ENCODE assay signal across 1 cellular context in the genomic region with DNA sequence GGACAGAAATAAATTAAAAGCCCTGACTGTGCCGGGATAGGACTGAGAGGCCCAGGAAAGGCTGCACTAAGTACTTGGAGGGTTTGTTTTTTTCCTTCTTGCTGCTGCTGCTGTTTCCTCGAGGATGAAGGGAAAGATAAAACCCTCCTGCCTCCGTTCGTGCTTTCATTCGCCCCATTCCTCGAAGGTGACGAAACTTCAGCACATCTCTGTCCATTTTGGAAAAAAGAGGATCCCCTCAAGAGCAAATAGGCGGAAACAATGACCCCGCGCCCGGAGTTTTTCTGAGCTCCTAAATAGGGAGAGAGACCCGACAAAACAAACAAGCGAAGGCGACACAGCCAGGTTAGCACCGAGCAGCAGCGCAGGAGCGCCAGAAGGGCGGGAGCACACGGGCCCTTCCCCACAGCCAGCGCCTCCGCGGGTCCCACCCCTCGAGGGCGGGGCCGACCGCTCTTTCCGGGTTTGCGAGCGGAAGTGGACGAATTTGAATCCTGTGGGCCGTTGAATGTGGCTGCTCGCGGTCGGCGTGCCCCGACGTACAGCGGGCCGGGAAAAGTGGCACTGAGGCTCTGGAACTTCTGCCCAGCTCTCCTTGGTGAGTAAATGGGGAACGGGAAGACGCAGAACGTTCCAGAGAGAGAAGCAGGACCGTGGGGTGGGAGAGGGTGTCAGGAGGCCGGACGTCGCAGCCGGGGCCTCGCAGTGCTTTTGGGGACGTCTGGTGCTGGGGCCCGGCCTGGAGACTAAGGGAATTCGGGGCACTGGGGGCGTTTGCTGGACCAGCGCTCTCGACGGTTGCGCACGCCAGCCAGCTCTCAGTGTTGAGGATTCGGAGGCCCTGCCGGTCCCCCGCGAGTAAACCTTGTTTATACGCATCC.
A peak's percentile ranks its signal among the peaks of the same experiment; 100 is the strongest.
TF ChIP-seq lines count a peak whose summit lies in the region.

Gene G2E3 (plus strand): TSS at position 484 of the 881 bp plus-strand sequence. CDS start 21,922 bp downstream, outside the sequence.

TF ChIP-seq in K562, 482 proteins besides CTCF, POLR2A, EP300 and RAD21 (continued from another document and continues in another):
- no peak for TF ChIP-seq JUN (IDR thresholded peaks at IDR 0.05; ENCODE audit: borderline replicate concordance, low read depth, low read length)
- TF ChIP-seq JUN (CRISPR knock-in tag; IDR thresholded peaks at IDR 0.05; ENCODE audit: borderline replicate concordance), result no peak
- TF ChIP-seq ZBTB7A (IDR thresholded peaks at IDR 0.05; ENCODE audit: borderline replicate concordance, control insufficient read depth, low read depth, low read length), result peak; percentile 49; the same call in 1 of the 2 replicates
- no peak for TF ChIP-seq RBM14 (IDR thresholded peaks at IDR 0.05; ENCODE audit: borderline replicate concordance, insufficient read depth, low read depth, low read length)
- TF ChIP-seq PTRF (tag; IDR thresholded peaks at IDR 0.05), result no peak
- TF ChIP-seq, protein P1, sequence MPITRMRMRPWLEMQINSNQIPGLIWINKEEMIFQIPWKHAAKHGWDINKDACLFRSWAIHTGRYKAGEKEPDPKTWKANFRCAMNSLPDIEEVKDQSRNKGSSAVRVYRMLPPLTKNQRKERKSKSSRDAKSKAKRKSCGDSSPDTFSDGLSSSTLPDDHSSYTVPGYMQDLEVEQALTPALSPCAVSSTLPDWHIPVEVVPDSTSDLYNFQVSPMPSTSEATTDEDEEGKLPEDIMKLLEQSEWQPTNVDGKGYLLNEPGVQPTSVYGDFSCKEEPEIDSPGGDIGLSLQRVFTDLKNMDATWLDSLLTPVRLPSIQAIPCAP (CRISPR knock-in tag; IDR thresholded peaks at IDR 0.05; ENCODE audit: borderline replicate concordance), result no peak
- TF ChIP-seq ZSCAN32 (CRISPR knock-in tag; IDR thresholded peaks at IDR 0.05), result no peak
- 0 out of 2 replicates have a peak, but pooled peaks have one; percentile 60 for TF ChIP-seq ELF2 (CRISPR knock-in tag; IDR thresholded peaks at IDR 0.05)
- TF ChIP-seq SRSF9 (IDR thresholded peaks at IDR 0.05; ENCODE audit: borderline replicate concordance, low read depth, low read length), result no peak
- no peak for TF ChIP-seq PYGO2 (tag; IDR thresholded peaks at IDR 0.05)
- TF ChIP-seq ZNF197 (CRISPR knock-in tag; IDR thresholded peaks at IDR 0.05; ENCODE audit: low read depth), result no peak
- peak; percentile 82; the same call in 1 of the 2 replicates for TF ChIP-seq TOE1 (IDR thresholded peaks at IDR 0.05; ENCODE audit: borderline replicate concordance)
- no peak for TF ChIP-seq TOE1 (CRISPR knock-in tag; IDR thresholded peaks at IDR 0.05; ENCODE audit: borderline replicate concordance, low read depth)
- TF ChIP-seq ZNF253 (CRISPR knock-in tag; conservative IDR thresholded peaks at IDR 0.05), result no peak
- no peak for TF ChIP-seq SMARCE1 (IDR thresholded peaks at IDR 0.05)
- TF ChIP-seq MEIS2 (IDR thresholded peaks at IDR 0.05; ENCODE audit: partially characterized antibody), result no peak
- TF ChIP-seq, protein P2, sequence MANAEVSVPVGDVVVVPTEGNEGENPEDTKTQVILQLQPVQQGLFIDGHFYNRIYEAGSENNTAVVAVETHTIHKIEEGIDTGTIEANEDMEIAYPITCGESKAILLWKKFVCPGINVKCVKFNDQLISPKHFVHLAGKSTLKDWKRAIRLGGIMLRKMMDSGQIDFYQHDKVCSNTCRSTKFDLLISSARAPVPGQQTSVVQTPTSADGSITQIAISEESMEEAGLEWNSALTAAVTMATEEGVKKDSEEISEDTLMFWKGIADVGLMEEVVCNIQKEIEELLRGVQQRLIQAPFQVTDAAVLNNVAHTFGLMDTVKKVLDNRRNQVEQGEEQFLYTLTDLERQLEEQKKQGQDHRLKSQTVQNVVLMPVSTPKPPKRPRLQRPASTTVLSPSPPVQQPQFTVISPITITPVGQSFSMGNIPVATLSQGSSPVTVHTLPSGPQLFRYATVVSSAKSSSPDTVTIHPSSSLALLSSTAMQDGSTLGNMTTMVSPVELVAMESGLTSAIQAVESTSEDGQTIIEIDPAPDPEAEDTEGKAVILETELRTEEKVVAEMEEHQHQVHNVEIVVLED (CRISPR knock-in tag; IDR thresholded peaks at IDR 0.05), result no peak
- peak; percentile 13; the same call in 1 of the 2 replicates for TF ChIP-seq HCFC1 (IDR thresholded peaks at IDR 0.05; ENCODE audit: low read depth, low read length)
- TF ChIP-seq ZNF143 (CRISPR knock-in tag; IDR thresholded peaks at IDR 0.05), result no peak
- no peak for TF ChIP-seq ZNF431 (CRISPR knock-in tag; IDR thresholded peaks at IDR 0.05)
- 0 out of 4 replicates have a peak, but pooled peaks of 1 of the 2 experiments have one; percentile 42 for TF ChIP-seq SIN3A (IDR thresholded peaks at IDR 0.05; ENCODE audit: borderline replicate concordance in 2 of 2, control insufficient read depth in 1 of 2, low read depth in 2 of 2, low read length in 2 of 2)
- TF ChIP-seq NFRKB (IDR thresholded peaks at IDR 0.05; ENCODE audit: low read depth), result no peak
- no peak for TF ChIP-seq STAT6 (CRISPR knock-in tag; IDR thresholded peaks at IDR 0.05)
- TF ChIP-seq MLX (CRISPR knock-in tag; conservative IDR thresholded peaks at IDR 0.05), result no peak
- TF ChIP-seq KLF10 (CRISPR knock-in tag; IDR thresholded peaks at IDR 0.05), result no peak
- TF ChIP-seq, protein P3, sequence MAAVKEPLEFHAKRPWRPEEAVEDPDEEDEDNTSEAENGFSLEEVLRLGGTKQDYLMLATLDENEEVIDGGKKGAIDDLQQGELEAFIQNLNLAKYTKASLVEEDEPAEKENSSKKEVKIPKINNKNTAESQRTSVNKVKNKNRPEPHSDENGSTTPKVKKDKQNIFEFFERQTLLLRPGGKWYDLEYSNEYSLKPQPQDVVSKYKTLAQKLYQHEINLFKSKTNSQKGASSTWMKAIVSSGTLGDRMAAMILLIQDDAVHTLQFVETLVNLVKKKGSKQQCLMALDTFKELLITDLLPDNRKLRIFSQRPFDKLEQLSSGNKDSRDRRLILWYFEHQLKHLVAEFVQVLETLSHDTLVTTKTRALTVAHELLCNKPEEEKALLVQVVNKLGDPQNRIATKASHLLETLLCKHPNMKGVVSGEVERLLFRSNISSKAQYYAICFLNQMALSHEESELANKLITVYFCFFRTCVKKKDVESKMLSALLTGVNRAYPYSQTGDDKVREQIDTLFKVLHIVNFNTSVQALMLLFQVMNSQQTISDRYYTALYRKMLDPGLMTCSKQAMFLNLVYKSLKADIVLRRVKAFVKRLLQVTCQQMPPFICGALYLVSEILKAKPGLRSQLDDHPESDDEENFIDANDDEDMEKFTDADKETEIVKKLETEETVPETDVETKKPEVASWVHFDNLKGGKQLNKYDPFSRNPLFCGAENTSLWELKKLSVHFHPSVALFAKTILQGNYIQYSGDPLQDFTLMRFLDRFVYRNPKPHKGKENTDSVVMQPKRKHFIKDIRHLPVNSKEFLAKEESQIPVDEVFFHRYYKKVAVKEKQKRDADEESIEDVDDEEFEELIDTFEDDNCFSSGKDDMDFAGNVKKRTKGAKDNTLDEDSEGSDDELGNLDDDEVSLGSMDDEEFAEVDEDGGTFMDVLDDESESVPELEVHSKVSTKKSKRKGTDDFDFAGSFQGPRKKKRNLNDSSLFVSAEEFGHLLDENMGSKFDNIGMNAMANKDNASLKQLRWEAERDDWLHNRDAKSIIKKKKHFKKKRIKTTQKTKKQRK (IDR thresholded peaks at IDR 0.05; ENCODE audit: borderline replicate concordance, low read depth, low read length), result no peak
- no peak for TF ChIP-seq MCM3 (IDR thresholded peaks at IDR 0.05)
- no peak for TF ChIP-seq HDAC2 (IDR thresholded peaks at IDR 0.05)
- TF ChIP-seq PHTF2 (CRISPR knock-in tag; IDR thresholded peaks at IDR 0.05), result no peak
- TF ChIP-seq RB1 (IDR thresholded peaks at IDR 0.05; ENCODE audit: low read depth), result peak; percentile 78; the same call in 1 of the 2 replicates
- peak in 1 of 2 experiments; percentile 24; a peak in 1 of 4 replicates for TF ChIP-seq FOXK2 (conservative IDR thresholded peaks at IDR 0.05 in 1 of 2, IDR thresholded peaks at IDR 0.05 in 1 of 2; ENCODE audit: low read depth in 2 of 2)
- TF ChIP-seq POLR2G (IDR thresholded peaks at IDR 0.05; ENCODE audit: low read depth, low read length), result peak; percentile 96
- TF ChIP-seq E2F6 (IDR thresholded peaks at IDR 0.05; ENCODE audit: borderline replicate concordance in 1 of 2, extremely low read depth in 1 of 2, insufficient read depth in 1 of 2, insufficient read length in 1 of 2, low read depth in 1 of 2, low read length in 1 of 2, poor library complexity in 1 of 2, severe bottlenecking in 1 of 2), result peak; percentile 82 to 91
- no peak for TF ChIP-seq TEAD2 (tag; IDR thresholded peaks at IDR 0.05)
- TF ChIP-seq ZNF133 (CRISPR knock-in tag; IDR thresholded peaks at IDR 0.05), result no peak
- TF ChIP-seq, protein P4, sequence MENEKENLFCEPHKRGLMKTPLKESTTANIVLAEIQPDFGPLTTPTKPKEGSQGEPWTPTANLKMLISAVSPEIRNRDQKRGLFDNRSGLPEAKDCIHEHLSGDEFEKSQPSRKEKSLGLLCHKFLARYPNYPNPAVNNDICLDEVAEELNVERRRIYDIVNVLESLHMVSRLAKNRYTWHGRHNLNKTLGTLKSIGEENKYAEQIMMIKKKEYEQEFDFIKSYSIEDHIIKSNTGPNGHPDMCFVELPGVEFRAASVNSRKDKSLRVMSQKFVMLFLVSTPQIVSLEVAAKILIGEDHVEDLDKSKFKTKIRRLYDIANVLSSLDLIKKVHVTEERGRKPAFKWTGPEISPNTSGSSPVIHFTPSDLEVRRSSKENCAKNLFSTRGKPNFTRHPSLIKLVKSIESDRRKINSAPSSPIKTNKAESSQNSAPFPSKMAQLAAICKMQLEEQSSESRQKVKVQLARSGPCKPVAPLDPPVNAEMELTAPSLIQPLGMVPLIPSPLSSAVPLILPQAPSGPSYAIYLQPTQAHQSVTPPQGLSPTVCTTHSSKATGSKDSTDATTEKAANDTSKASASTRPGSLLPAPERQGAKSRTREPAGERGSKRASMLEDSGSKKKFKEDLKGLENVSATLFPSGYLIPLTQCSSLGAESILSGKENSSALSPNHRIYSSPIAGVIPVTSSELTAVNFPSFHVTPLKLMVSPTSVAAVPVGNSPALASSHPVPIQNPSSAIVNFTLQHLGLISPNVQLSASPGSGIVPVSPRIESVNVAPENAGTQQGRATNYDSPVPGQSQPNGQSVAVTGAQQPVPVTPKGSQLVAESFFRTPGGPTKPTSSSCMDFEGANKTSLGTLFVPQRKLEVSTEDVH (IDR thresholded peaks at IDR 0.05; ENCODE audit: low read depth, partially characterized antibody), result peak; percentile 27
- TF ChIP-seq CUX1 (CRISPR knock-in tag; IDR thresholded peaks at IDR 0.05), result no peak
- no peak for TF ChIP-seq ZNF146 (CRISPR knock-in tag; IDR thresholded peaks at IDR 0.05; ENCODE audit: unreplicated experiment)
